In the genomic region with DNA sequence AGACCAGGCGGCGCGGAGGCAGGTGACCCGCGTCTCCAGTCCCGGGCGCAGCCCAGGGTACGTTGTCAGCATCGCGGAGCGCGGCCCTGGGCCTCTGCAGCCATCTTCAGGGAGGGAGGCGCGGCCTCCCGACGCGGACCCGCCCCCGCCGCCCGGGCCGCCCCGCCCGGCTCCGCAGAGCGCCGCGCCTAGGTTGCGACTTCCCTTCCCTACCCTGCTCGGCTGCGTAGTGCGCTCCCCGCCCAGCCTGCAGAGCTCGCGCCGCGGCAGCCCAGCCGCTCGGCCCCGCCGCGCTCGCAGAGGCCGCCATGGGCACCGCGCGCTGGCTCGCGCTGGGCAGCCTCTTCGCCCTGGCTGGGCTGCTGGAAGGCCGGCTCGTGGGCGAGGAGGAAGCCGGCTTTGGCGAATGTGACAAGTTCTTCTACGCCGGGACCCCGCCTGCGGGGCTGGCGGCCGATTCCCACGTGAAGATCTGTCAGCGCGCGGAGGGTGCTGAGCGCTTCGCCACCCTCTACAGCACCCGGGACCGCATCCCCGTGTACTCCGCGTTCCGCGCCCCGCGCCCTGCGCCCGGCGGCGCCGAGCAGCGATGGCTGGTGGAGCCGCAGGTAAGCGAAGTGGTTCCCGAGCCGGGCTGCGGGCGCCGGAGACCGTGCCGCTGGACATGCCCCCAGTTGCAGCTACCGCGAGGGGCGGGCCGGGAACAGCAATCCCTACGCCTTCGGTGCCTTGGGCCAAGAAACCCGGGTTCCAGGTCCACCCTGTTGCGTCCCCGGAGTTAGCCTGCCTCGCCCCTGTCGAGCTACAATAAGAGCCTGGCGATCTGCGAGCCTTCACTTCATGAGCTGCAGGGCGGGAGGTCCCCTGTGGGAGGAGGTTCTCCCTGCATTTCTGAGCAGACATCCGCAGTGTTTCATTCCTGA, we compare ENCODE assay signal across 1 cellular context.
A peak's percentile ranks its signal among the peaks of the same experiment; 100 is the strongest.
TF ChIP-seq lines count a peak whose summit lies in the region.

A gene with protein sequence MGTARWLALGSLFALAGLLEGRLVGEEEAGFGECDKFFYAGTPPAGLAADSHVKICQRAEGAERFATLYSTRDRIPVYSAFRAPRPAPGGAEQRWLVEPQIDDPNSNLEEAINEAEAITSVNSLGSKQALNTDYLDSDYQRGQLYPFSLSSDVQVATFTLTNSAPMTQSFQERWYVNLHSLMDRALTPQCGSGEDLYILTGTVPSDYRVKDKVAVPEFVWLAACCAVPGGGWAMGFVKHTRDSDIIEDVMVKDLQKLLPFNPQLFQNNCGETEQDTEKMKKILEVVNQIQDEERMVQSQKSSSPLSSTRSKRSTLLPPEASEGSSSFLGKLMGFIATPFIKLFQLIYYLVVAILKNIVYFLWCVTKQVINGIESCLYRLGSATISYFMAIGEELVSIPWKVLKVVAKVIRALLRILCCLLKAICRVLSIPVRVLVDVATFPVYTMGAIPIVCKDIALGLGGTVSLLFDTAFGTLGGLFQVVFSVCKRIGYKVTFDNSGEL (plus strand): TSS at position 227 of the 923 bp plus-strand sequence. CDS start 82 bp downstream, at position 309.

TF ChIP-seq in GM12878, 131 proteins besides CTCF, POLR2A, EP300 and RAD21 (continued from another document):
- 0 out of 2 replicates have a peak, but pooled peaks have one; percentile 22 for TF ChIP-seq JUND (IDR thresholded peaks at IDR 0.05; ENCODE audit: low read depth, low read length)
- TF ChIP-seq ZNF217 (IDR thresholded peaks at IDR 0.05), result peak; percentile 62; the same call in 1 of the 2 replicates
- TF ChIP-seq SREBF1 (IDR thresholded peaks at IDR 0.05; ENCODE audit: low read length), result no peak
- TF ChIP-seq ZNF384 (IDR thresholded peaks at IDR 0.05; ENCODE audit: borderline replicate concordance, low read depth, low read length), result no peak
- TF ChIP-seq EGR1 (IDR thresholded peaks at IDR 0.05; ENCODE audit: borderline replicate concordance in 1 of 2, low read depth in 2 of 2, low read length in 2 of 2), result peak in 1 of 2 experiments; percentile 86; a peak in 2 of 3 replicates
- peak; percentile 46; the same call in 1 of the 2 replicates for TF ChIP-seq SPI1 (IDR thresholded peaks at IDR 0.05; ENCODE audit: borderline replicate concordance, insufficient read depth, low read depth, low read length)
- TF ChIP-seq GATAD2B (conservative IDR thresholded peaks at IDR 0.05; ENCODE audit: low read depth), result peak; percentile 92; the same call in 1 of the 2 replicates
- 0 out of 2 replicates have a peak, but pooled peaks have one; percentile 35 for TF ChIP-seq TCF3 (IDR thresholded peaks at IDR 0.05; ENCODE audit: borderline replicate concordance, insufficient read depth, low read depth, low read length)
- TF ChIP-seq HCFC1 (IDR thresholded peaks at IDR 0.05; ENCODE audit: low read length), result 0 out of 2 replicates have a peak, but pooled peaks have one; percentile 4
- TF ChIP-seq HDAC2 (IDR thresholded peaks at IDR 0.05), result peak; percentile 51; the same call in 1 of the 2 replicates
- peak; percentile 89 for TF ChIP-seq DPF2 (IDR thresholded peaks at IDR 0.05)
- TF ChIP-seq ASH2L (IDR thresholded peaks at IDR 0.05; ENCODE audit: borderline replicate concordance, low read depth), result 0 out of 2 replicates have a peak, but pooled peaks have one; percentile 1
- no peak for TF ChIP-seq CHD1 (IDR thresholded peaks at IDR 0.05; ENCODE audit: low read depth, low read length)
